In genomic region chr6:56786256-56786655, GRCh38 we compare ENCODE assay signal across 18 cellular contexts.
A peak's percentile ranks its signal among the peaks of the same experiment; 100 is the strongest.
DNase-seq lines count a peak whose midpoint lies in the region; ATAC-seq, FAIRE-seq and TF ChIP-seq lines count a peak whose summit lies in the region.
"Had no signal": no experiment of that assay in that cellular context is flagged by ENCODE, and none has a peak within 500 bp of the region (broad histone marks: within the 10 kb centered on the region; RNA-seq: fewer than 3 reads in every experiment).

No MANE protein-coding gene starts in this region.

- H3K27me3 Mint-ChIP-seq in HFFc6 (ENCODE audit: insufficient read depth), result peaks cover 9% of the 10 kb centered on the region
- no peaks in the 10 kb centered on the region for H3K27me3 Mint-ChIP-seq in astrocyte (ENCODE audit: low read depth, unreplicated experiment)
- peaks cover 6% of the 10 kb centered on the region for H3K27me3 Mint-ChIP-seq in glutamatergic neuron (ENCODE audit: unreplicated experiment)

- H3K9me3 Mint-ChIP-seq in HFFc6 (peaks cover 8% of the 10 kb centered on the region; the same call in 1 of the 2 replicates), astrocyte (ENCODE audit: unreplicated experiment) (no peaks in the 10 kb centered on the region), glutamatergic neuron (ENCODE audit: unreplicated experiment) (peaks cover 22% of the 10 kb centered on the region)

- H2AFZ ChIP-seq in astrocyte (ENCODE audit: low read depth, low read length), result no peak overlapping the region

- FAIRE-seq in astrocyte (lab: Jason Lieb, UNC), result no peak
- FAIRE-seq: A549, GM19239, HepG2 had no signal

- no peak overlapping the region for H3K4me2 ChIP-seq in astrocyte (ENCODE audit: low read length)
- H3K4me2 ChIP-seq: A549 had no signal

- ATAC-seq in GM19023 (IDR thresholded peaks at IDR 0.05; ENCODE audit: unreplicated experiment) (no peak), GM19035 (IDR thresholded peaks at IDR 0.05; ENCODE audit: unreplicated experiment) (no peak)
- ATAC-seq: A549, HepG2 had no signal

- H3K27ac Mint-ChIP-seq in HFFc6, result peak overlapping the region; percentile 59
- peak overlapping the region; percentile 92 for H3K27ac Mint-ChIP-seq in astrocyte (ENCODE audit: unreplicated experiment)
- H3K27ac Mint-ChIP-seq in glutamatergic neuron (ENCODE audit: unreplicated experiment), result no peak overlapping the region
- H3K27ac Mint-ChIP-seq: CD4-positive, alpha-beta T cell; IgD-negative memory B cell had no signal

- no peak overlapping the region for H3K9ac ChIP-seq in astrocyte (ENCODE audit: low read length)

- H3K4me3 Mint-ChIP-seq in HFFc6 (no peak overlapping the region; the same call in 1 of the 2 replicates), astrocyte (ENCODE audit: unreplicated experiment) (peak overlapping the region; percentile 5), glutamatergic neuron (ENCODE audit: unreplicated experiment) (peak overlapping the region; percentile 41)
- H3K4me3 Mint-ChIP-seq: CD4-positive, alpha-beta T cell; IgD-negative memory B cell had no signal

- no peaks in the 10 kb centered on the region for H3K4me1 ChIP-seq in astrocyte (ENCODE audit: insufficient read depth, low read length)
- H3K4me1 ChIP-seq: HAP-1 had no signal

- H4K20me1 ChIP-seq in astrocyte (ENCODE audit: insufficient read depth, low read length), result peaks cover 35% of the 10 kb centered on the region

- H3K9me3 ChIP-seq in astrocyte (ENCODE audit: insufficient read depth, low read depth, low read length), result no peaks in the 10 kb centered on the region
- H3K9me3 ChIP-seq: A549, HAP-1 had no signal

- peaks cover 57% of the 10 kb centered on the region for H3K79me2 ChIP-seq in astrocyte (ENCODE audit: insufficient read depth, low read length)

- H3K36me3 Mint-ChIP-seq in HFFc6 (ENCODE audit: low read depth) (peaks cover 45% of the 10 kb centered on the region), astrocyte (ENCODE audit: low read depth, unreplicated experiment) (peaks cover 14% of the 10 kb centered on the region), glutamatergic neuron (ENCODE audit: unreplicated experiment) (peaks cover 14% of the 10 kb centered on the region)
- H3K36me3 Mint-ChIP-seq: IgD-negative memory B cell had no signal

- TF ChIP-seq CTCF in HFFc6 (IDR thresholded peaks at IDR 0.05) (no peak), astrocyte (IDR thresholded peaks at IDR 0.05; ENCODE audit: insufficient read depth, low read depth, low read length) (no peak), glutamatergic neuron (IDR thresholded peaks at IDR 0.05; ENCODE audit: partially characterized antibody, unreplicated experiment) (no peak), dorsolateral prefrontal cortex (IDR thresholded peaks at IDR 0.05 in 54 of 56, conservative IDR thresholded peaks at IDR 0.05 in 2 of 56; ENCODE audit: low read depth in 1 of 56, partially characterized antibody in 56 of 56) (no peak)

- H3K4me3 ChIP-seq in astrocyte (ENCODE audit: insufficient read depth, low read depth, low read length) (no peak overlapping the region), dorsolateral prefrontal cortex (no peak overlapping the region)
- H3K4me3 ChIP-seq: A549, HAP-1 had no signal

- H3K36me3 ChIP-seq in astrocyte (ENCODE audit: insufficient read depth, low read length), result no peaks in the 10 kb centered on the region
- H3K36me3 ChIP-seq: HAP-1 had no signal

- DNase-seq in HFFc6, result no peak
- DNase-seq in astrocyte (ENCODE audit: low read depth), result no peak
- DNase-seq in glutamatergic neuron, result no peak
- no peak for DNase-seq in SKM-1 (lab: John Stamatoyannopoulos, UW; ENCODE audit: unreplicated experiment)
- DNase-seq in dorsolateral prefrontal cortex, result no peak
- DNase-seq: AML-193; Calu3; CD4-positive, alpha-beta T cell; DMS79 treated with DMSO at 0.1 percent for 48 hours; GF-D8; KBM-7 had no signal

- intact Hi-C loops in dorsolateral prefrontal cortex (cut with DNase I), result no loop called here

- H3K27me3 ChIP-seq in astrocyte (ENCODE audit: insufficient read depth, low read length), result no peaks in the 10 kb centered on the region
- no peaks in the 10 kb centered on the region for H3K27me3 ChIP-seq in dorsolateral prefrontal cortex

- no peak overlapping the region for H3K27ac ChIP-seq in astrocyte (ENCODE audit: low read depth, low read length)
- H3K27ac ChIP-seq in dorsolateral prefrontal cortex, result no peak overlapping the region
- H3K27ac ChIP-seq: A549 had no signal

- H3K4me1 Mint-ChIP-seq in HFFc6 (ENCODE audit: low read depth) (peaks cover 39% of the 10 kb centered on the region), astrocyte (ENCODE audit: low read depth, unreplicated experiment) (peaks cover 29% of the 10 kb centered on the region), glutamatergic neuron (ENCODE audit: low read depth, unreplicated experiment) (peaks cover 26% of the 10 kb centered on the region)
- H3K4me1 Mint-ChIP-seq: IgD-negative memory B cell had no signal
